In genomic region chr5:128579111-128579510, GRCh38 we compare ENCODE assay signal across 18 cellular contexts. TPM values are rescaled to one million over a fixed set of nuclear protein-coding genes. Genes with fewer than 3 reads are reported as not detected.
DNase-seq lines count a peak whose midpoint lies in the region; ATAC-seq and TF ChIP-seq lines count a peak whose summit lies in the region.
"Had no signal": no experiment of that assay in that cellular context is flagged by ENCODE, and none has a peak within 500 bp of the region (broad histone marks: within the 10 kb centered on the region; RNA-seq: fewer than 3 reads in every experiment).

No MANE protein-coding gene starts in this region.

- H3K36me3 ChIP-seq in GM23248 (ENCODE audit: low read depth) (no peaks in the 10 kb centered on the region), SK-N-SH (replicated peaks in 1 of 2; ENCODE audit: control insufficient read depth in 1 of 2, insufficient read depth in 2 of 2, low read length in 1 of 2) (no peaks in the 10 kb centered on the region)
- H3K36me3 ChIP-seq: SJCRH30, uterus had no signal

- DNase-seq in GM23248 (peak; percentile 66), SK-N-SH (no peak), fibroblast of pulmonary artery (ENCODE audit: low read depth) (peak; percentile 80), skeletal muscle cell (ENCODE audit: low read depth) (peak; percentile 62), NOMO-1 (lab: John Stamatoyannopoulos, UW; ENCODE audit: unreplicated experiment in 2 of 2) (no peak)
- no peak for DNase-seq in stimulated activated CD4-positive, alpha-beta T cell treated with anti-CD3 and anti-CD28 coated beads, Interleukin-1b, Interleukin-23, amount 100 ng/mL, for 48 hours
- no peak for DNase-seq in stimulated activated naive B cell treated with anti-CD40 and anti-IgM and Interleukin-4, amounts not matched to agents 10 μg/mL and 1 μg/mL and 100 μg/mL, for 72 hours
- DNase-seq: activated CD4-positive, alpha-beta memory T cell treated with anti-CD3 and anti-CD28 coated beads for 36 hours; anterior cingulate cortex; H9; hippocampal formation; NCI-H2107; right cardiac atrium; SJCRH30; stimulated activated naive CD4-positive, alpha-beta T cell; uterus had no signal

- no peaks in the 10 kb centered on the region for H3K4me1 Mint-ChIP-seq in stimulated activated naive B cell treated with anti-CD40 and anti-IgM and Interleukin-4, amounts not matched to agents 10 μg/mL and 1 μg/mL and 100 μg/mL, for 72 hours
- H3K4me1 Mint-ChIP-seq: H9 had no signal

- TF ChIP-seq CTCF in SK-N-SH (IDR thresholded peaks at IDR 0.05), result no peak
- no peak for TF ChIP-seq CTCF in fibroblast of pulmonary artery (IDR thresholded peaks at IDR 0.05; ENCODE audit: low read length, missing control alignments)

- H3K27ac ChIP-seq in GM23248 (peak overlapping the region; percentile 32), SK-N-SH (ENCODE audit: low read depth in 2 of 2, low read length in 1 of 2) (peak overlapping the region in 1 of 2 experiments; percentile 52; a peak in 3 of 4 replicates)
- H3K27ac ChIP-seq: SJCRH30, uterus had no signal

- no peak overlapping the region for H2AFZ ChIP-seq in GM23248
- H2AFZ ChIP-seq in SK-N-SH (ENCODE audit: low read depth), result no peak overlapping the region

- H3K4me3 ChIP-seq in GM23248 (no peak overlapping the region), SK-N-SH (ENCODE audit: low read depth in 2 of 2, low read length in 1 of 2) (no peak overlapping the region), fibroblast of pulmonary artery (replicated peaks; ENCODE audit: low read depth, low read length) (no peak overlapping the region), skeletal muscle cell (ENCODE audit: low read depth, low read length) (no peak overlapping the region)
- H3K4me3 ChIP-seq: SJCRH30, uterus had no signal

- peaks cover 8 to 12% of the 10 kb centered on the region in 2 donors for H3K9me3 Mint-ChIP-seq in stimulated activated naive B cell treated with anti-CD40 and anti-IgM and Interleukin-4, amounts not matched to agents 10 μg/mL and 1 μg/mL and 100 μg/mL, for 72 hours

- POLR2A ChIA-PET in SK-N-SH (lab: Yijun Ruan, JAX), result interaction anchor here (0.6 kb wide), 1 partner anchor 984 kb away, joined by 3 read pairs; no protein-coding TSS in a partner anchor

- H3K27ac Mint-ChIP-seq in stimulated activated naive B cell treated with anti-CD40 and anti-IgM and Interleukin-4, amounts not matched to agents 10 μg/mL and 1 μg/mL and 100 μg/mL, for 72 hours, result no peak overlapping the region
- H3K27ac Mint-ChIP-seq: activated CD4-positive, alpha-beta memory T cell treated with anti-CD3 and anti-CD28 coated beads for 36 hours; H9; natural killer cell treated with Interleukin-12 subunit alpha and Interleukin-12 subunit beta and Interleukin-15 and Interleukin-18, amount 100 ng/mL, for 72 hours had no signal

- H3F3A ChIP-seq in GM23248 (ENCODE audit: insufficient read depth) (no peaks in the 10 kb centered on the region), SK-N-SH (replicated peaks; ENCODE audit: insufficient read depth) (no peaks in the 10 kb centered on the region)

- no peak for TF ChIP-seq RAD21 in SK-N-SH (IDR thresholded peaks at IDR 0.05; ENCODE audit: low read length)

- no peak overlapping the region for H3K4me3 Mint-ChIP-seq in stimulated activated naive B cell treated with anti-CD40 and anti-IgM and Interleukin-4, amounts not matched to agents 10 μg/mL and 1 μg/mL and 100 μg/mL, for 72 hours
- H3K4me3 Mint-ChIP-seq: activated CD4-positive, alpha-beta memory T cell treated with anti-CD3 and anti-CD28 coated beads for 36 hours; H9; natural killer cell treated with Interleukin-12 subunit alpha and Interleukin-12 subunit beta and Interleukin-15 and Interleukin-18, amount 100 ng/mL, for 72 hours had no signal

- in situ Hi-C loops in GM23248 (cut with MboI), result no loop called here

- CTCF ChIA-PET in SK-N-SH (lab: Yijun Ruan, JAX), result no interaction called here

- H3K4me2 ChIP-seq in GM23248 (ENCODE audit: unreplicated experiment) (peak overlapping the region; percentile 28), SK-N-SH (no peak overlapping the region)

- WGBS in GM23248 (ENCODE audit: low coverage in 1 of 2, low lambda C conversion rate in 2 of 2, missing lambda C conversion rate in 2 of 2), 2 experiments, result 1% methylated on average over 3 of the region's 3 CpGs
- WGBS in SK-N-SH (ENCODE audit: low lambda C conversion rate), result 0% methylated on average over 3 of the region's 3 CpGs

- H3K9me3 ChIP-seq in GM23248 (ENCODE audit: low read depth) (no peaks in the 10 kb centered on the region), SK-N-SH (no peaks in the 10 kb centered on the region)
- H3K9me3 ChIP-seq: SJCRH30, uterus had no signal

- H3K9ac ChIP-seq in GM23248, result no peak overlapping the region
- no peak overlapping the region for H3K9ac ChIP-seq in SK-N-SH

- peak in 1 of 2 experiments; percentile 61; a peak in 1 of 4 replicates for TF ChIP-seq EP300 in SK-N-SH (IDR thresholded peaks at IDR 0.05; ENCODE audit: borderline replicate concordance in 1 of 2, low read depth in 1 of 2, low read length in 1 of 2)

- no peak for ATAC-seq in HG03175 (IDR thresholded peaks at IDR 0.05; ENCODE audit: unreplicated experiment)
- no peak for ATAC-seq in stimulated activated naive B cell treated with anti-CD40 and anti-IgM and Interleukin-4, amounts not matched to agents 10 μg/mL and 1 μg/mL and 100 μg/mL, for 72 hours (replicated peaks)
- ATAC-seq: natural killer cell treated with Interleukin-12 subunit alpha and Interleukin-12 subunit beta and Interleukin-15 and Interleukin-18, amount 100 ng/mL, for 72 hours; right cardiac atrium had no signal

- no peaks in the 10 kb centered on the region for H3K27me3 Mint-ChIP-seq in stimulated activated naive B cell treated with anti-CD40 and anti-IgM and Interleukin-4, amounts not matched to agents 10 μg/mL and 1 μg/mL and 100 μg/mL, for 72 hours
- H3K27me3 Mint-ChIP-seq: activated CD4-positive, alpha-beta memory T cell treated with anti-CD3 and anti-CD28 coated beads for 36 hours; natural killer cell treated with Interleukin-12 subunit alpha and Interleukin-12 subunit beta and Interleukin-15 and Interleukin-18, amount 100 ng/mL, for 72 hours had no signal

- H3K79me2 ChIP-seq in GM23248 (ENCODE audit: insufficient read depth) (no peaks in the 10 kb centered on the region), SK-N-SH (ENCODE audit: insufficient read depth) (no peaks in the 10 kb centered on the region)

- no peaks in the 10 kb centered on the region for H4K20me1 ChIP-seq in GM23248 (ENCODE audit: insufficient read depth)
- H4K20me1 ChIP-seq in SK-N-SH (ENCODE audit: insufficient read depth), result no peaks in the 10 kb centered on the region

- H3K36me3 Mint-ChIP-seq in stimulated activated naive B cell treated with anti-CD40 and anti-IgM and Interleukin-4, amounts not matched to agents 10 μg/mL and 1 μg/mL and 100 μg/mL, for 72 hours, result no peaks in the 10 kb centered on the region
- H3K36me3 Mint-ChIP-seq: activated CD4-positive, alpha-beta memory T cell treated with anti-CD3 and anti-CD28 coated beads for 36 hours had no signal

- no peaks in the 10 kb centered on the region for H3K27me3 ChIP-seq in GM23248 (replicated peaks; ENCODE audit: insufficient read depth)
- no peaks in the 10 kb centered on the region for H3K27me3 ChIP-seq in SK-N-SH (ENCODE audit: insufficient read depth)
- H3K27me3 ChIP-seq: SJCRH30, uterus had no signal

- H3K9me2 ChIP-seq in GM23248 (ENCODE audit: insufficient read depth) (no peaks in the 10 kb centered on the region), SK-N-SH (no peaks in the 10 kb centered on the region)

- H3K4me1 ChIP-seq in GM23248 (ENCODE audit: insufficient read depth) (peaks cover 20% of the 10 kb centered on the region; the same call in 1 of the 2 replicates), SK-N-SH (ENCODE audit: control insufficient read depth in 1 of 2, insufficient read depth in 2 of 2, low read depth in 1 of 2, low read length in 1 of 2) (no peaks in the 10 kb centered on the region)
- H3K4me1 ChIP-seq: SJCRH30, uterus had no signal

TF ChIP-seq in SK-N-SH, 30 proteins besides CTCF, POLR2A, EP300 and RAD21 (continues in another document):
- TF ChIP-seq MEF2A (IDR thresholded peaks at IDR 0.05; ENCODE audit: borderline replicate concordance, low read depth) (no peak), FOXM1 (IDR thresholded peaks at IDR 0.05; ENCODE audit: low read depth) (no peak), GATA2 (CRISPR knock-in tag; IDR thresholded peaks at IDR 0.05) (no peak), SMC3 (IDR thresholded peaks at IDR 0.05; ENCODE audit: low read depth, low read length) (no peak), TCF12 (IDR thresholded peaks at IDR 0.05) (peak; percentile 75), POLR2AphosphoS5 (IDR thresholded peaks at IDR 0.05; ENCODE audit: low read depth, low read length) (no peak), NFIC (IDR thresholded peaks at IDR 0.05; ENCODE audit: borderline replicate concordance) (no peak; the same call in 1 of the 2 replicates), MXI1 (IDR thresholded peaks at IDR 0.05; ENCODE audit: low read depth, low read length) (no peak), FOSL2 (IDR thresholded peaks at IDR 0.05; ENCODE audit: borderline replicate concordance, low read depth) (peak; percentile 72), ELF1 (IDR thresholded peaks at IDR 0.05) (no peak), MAX (IDR thresholded peaks at IDR 0.05; ENCODE audit: low read depth) (no peak), RCOR1 (IDR thresholded peaks at IDR 0.05; ENCODE audit: low read length) (no peak), YY1 (IDR thresholded peaks at IDR 0.05; ENCODE audit: low read depth) (no peak)

RNA-seq across cellular contexts. Expression of gene FBN2, which starts 41.1 kb away (rescaled TPM):
- 63.2 and 70.8 TPM in 2 replicates for total RNA-seq in GM23248 (2014; rRNA removed; shearing (Covaris generic))
- polyA plus RNA-seq in GM23248 (2016; fragmentation: Nextera tagmentation; extraction: Ambion mirVana) (15.2 and 15.7 TPM in 2 replicates), SK-N-SH (2012; rRNA removed) (2.2 and 5.0 TPM in 2 replicates)
- 4.3 and 7.1 TPM in 2 replicates for polyA plus RNA-seq in SK-N-SH (2012; cell fraction: cytosol; rRNA removed)
- 4.5 and 5.6 TPM in 2 replicates for polyA plus RNA-seq in SK-N-SH (2012; cell fraction: nucleus; rRNA removed)
- total RNA-seq: activated CD4-positive, alpha-beta memory T cell treated with anti-CD3 and anti-CD28 coated beads for 36 hours; natural killer cell treated with Interleukin-12 subunit alpha and Interleukin-12 subunit beta and Interleukin-15 and Interleukin-18, amount 100 ng/mL, for 72 hours had no signal

Comparison
In these comparisons a context has a peak if more than half of its experiments do, and no peak if none do; other contexts are left out.
1. DNase-seq: peak in GM23248 (single experiment), fibroblast of pulmonary artery (single experiment) and skeletal muscle cell (single experiment); none in SK-N-SH (single experiment), stimulated activated CD4-positive, alpha-beta T cell treated with anti-CD3 and anti-CD28 coated beads, Interleukin-1b, Interleukin-23, amount 100 ng/mL, for 48 hours (single experiment), NOMO-1 (0 of 2) and stimulated activated naive B cell treated with anti-CD40 and anti-IgM and Interleukin-4, amounts not matched to agents 10 μg/mL and 1 μg/mL and 100 μg/mL, for 72 hours (single experiment).